ENCODE assay signal across 9 cellular contexts in genomic region chr9:2559212-2560152, GRCh38.
DNase-seq lines count a peak whose midpoint lies in the region; ATAC-seq, FAIRE-seq and TF ChIP-seq lines count a peak whose summit lies in the region.
"Had no signal": no experiment of that assay in that cellular context is flagged by ENCODE, and none has a peak within 500 bp of the region (broad histone marks: within the 10 kb centered on the region; RNA-seq: fewer than 3 reads in every experiment).

No MANE protein-coding gene starts in this region.

- intact Hi-C loops in cardiac septum (cut with DNase I) (loop anchor here (1.0 kb wide), 2 partner anchors 11 to 62 kb away; no protein-coding TSS in a partner anchor), sciatic nerve (cut with DNase I) (no loop called here)

- H3K27ac Mint-ChIP-seq in stimulated activated effector memory CD8-positive, alpha-beta T cell treated with anti-CD3 and anti-CD28 coated beads, Interleukin-12 subunit alpha, Interleukin-12 subunit beta, amount 100 ng/mL, for 72 hours = no peak overlapping the region

- H3K27ac ChIP-seq in small intestine (ENCODE audit: low read depth in 1 of 2, low read length in 1 of 2) = peak overlapping the region in 1 of 2 donors; percentile 14

- no peak for TF ChIP-seq CTCF in WI38 (IDR thresholded peaks at IDR 0.05; ENCODE audit: low read depth, low read length)

- peaks cover 5% of the 10 kb centered on the region for H3K9me3 Mint-ChIP-seq in stimulated activated effector memory CD8-positive, alpha-beta T cell treated with anti-CD3 and anti-CD28 coated beads, Interleukin-12 subunit alpha, Interleukin-12 subunit beta, amount 100 ng/mL, for 72 hours

- no peaks in the 10 kb centered on the region for H3K36me3 Mint-ChIP-seq in stimulated activated effector memory CD8-positive, alpha-beta T cell treated with anti-CD3 and anti-CD28 coated beads, Interleukin-12 subunit alpha, Interleukin-12 subunit beta, amount 100 ng/mL, for 72 hours

- FAIRE-seq in small intestine (lab: Jason Lieb, UNC) = no peak

- in situ Hi-C loops in G401 (cut with HindIII; ENCODE audit: low sequenced_read_pairs) = no loop called here

- H3K27me3 ChIP-seq in small intestine (ENCODE audit: control insufficient read depth in 2 of 2, insufficient read depth in 2 of 2, low read length in 2 of 2) = no peaks in the 10 kb centered on the region

- no peaks in the 10 kb centered on the region for H3K36me3 ChIP-seq in small intestine (ENCODE audit: control insufficient read depth in 2 of 2, insufficient read depth in 2 of 2, low read length in 2 of 2)

- DNase-seq in G401 (ENCODE audit: low spot score) (peak; percentile 20), cardiac septum (ENCODE audit: low spot score) (peak; percentile 89), sciatic nerve (ENCODE audit: low spot score) (peak; percentile 76), small intestine (no peak), SIG-M5 treated with dmso at 0.1 percent for 504 hours (lab: John Stamatoyannopoulos, UW; ENCODE audit: unreplicated experiment) (no peak)
- DNase-seq in stimulated activated effector memory CD8-positive, alpha-beta T cell treated with anti-CD3 and anti-CD28 coated beads, Interleukin-12 subunit alpha, Interleukin-12 subunit beta, amount 100 ng/mL, for 72 hours (ENCODE audit: low spot score in 2 of 2) = no peak
- DNase-seq: cortex of kidney had no signal

- peak; percentile 94 for ATAC-seq in sciatic nerve
- ATAC-seq in GM19463 (IDR thresholded peaks at IDR 0.05; ENCODE audit: unreplicated experiment) = no peak
- no peak for ATAC-seq in stimulated activated effector memory CD8-positive, alpha-beta T cell treated with anti-CD3 and anti-CD28 coated beads, Interleukin-12 subunit alpha, Interleukin-12 subunit beta, amount 100 ng/mL, for 72 hours

- H3K4me1 Mint-ChIP-seq in stimulated activated effector memory CD8-positive, alpha-beta T cell treated with anti-CD3 and anti-CD28 coated beads, Interleukin-12 subunit alpha, Interleukin-12 subunit beta, amount 100 ng/mL, for 72 hours = no peaks in the 10 kb centered on the region

- H3K4me1 ChIP-seq in small intestine (ENCODE audit: control insufficient read depth in 2 of 2, insufficient read depth in 1 of 2, low read depth in 1 of 2, low read length in 1 of 2) = no peaks in the 10 kb centered on the region

- H3K4me3 ChIP-seq in WI38 (ENCODE audit: low read depth, low read length) (0 out of 2 replicates have a peak overlapping the region, but pooled peaks have one; percentile 21), small intestine (ENCODE audit: low read depth in 1 of 2, low read length in 2 of 2) (no peak overlapping the region)

- H3K4me3 Mint-ChIP-seq in stimulated activated effector memory CD8-positive, alpha-beta T cell treated with anti-CD3 and anti-CD28 coated beads, Interleukin-12 subunit alpha, Interleukin-12 subunit beta, amount 100 ng/mL, for 72 hours = no peak overlapping the region

- no peaks in the 10 kb centered on the region for H3K9me3 ChIP-seq in small intestine (ENCODE audit: control insufficient read depth, low read depth)

- WGBS in small intestine, 3 donors = 56 to 67% (median 57%) methylated on average over 5 of the region's 5 CpGs

Comparison
In these comparisons a context has a peak if more than half of its experiments do, and no peak if none do; other contexts are left out.
1. DNase-seq: peak in G401 (single experiment), cardiac septum (single experiment) and sciatic nerve (single experiment); none in small intestine (single experiment), SIG-M5 treated with dmso at 0.1 percent for 504 hours (single experiment) and stimulated activated effector memory CD8-positive, alpha-beta T cell treated with anti-CD3 and anti-CD28 coated beads, Interleukin-12 subunit alpha, Interleukin-12 subunit beta, amount 100 ng/mL, for 72 hours (0 of 2).